1 cellular context compared by ENCODE assay signal in genomic region chr7:106756071-106756470, GRCh38.
TF ChIP-seq lines count a peak whose summit lies in the region.

No MANE protein-coding gene starts in this region.

TF ChIP-seq in K562, 482 proteins besides CTCF, POLR2A, EP300 and RAD21 (continued from another document):
- TF ChIP-seq MXD1 (CRISPR knock-in tag; IDR thresholded peaks at IDR 0.05; ENCODE audit: borderline replicate concordance, poor library complexity, severe bottlenecking) (no peak), PHF20 (IDR thresholded peaks at IDR 0.05; ENCODE audit: partially characterized antibody) (no peak), ATF7 (IDR thresholded peaks at IDR 0.05) (no peak), ZFP36 (IDR thresholded peaks at IDR 0.05; ENCODE audit: low read depth, low read length, partially characterized antibody) (no peak), LEF1 (IDR thresholded peaks at IDR 0.05) (no peak), MAFG (tag; conservative IDR thresholded peaks at IDR 0.05) (peak; percentile 63), HDAC3 (IDR thresholded peaks at IDR 0.05; ENCODE audit: borderline replicate concordance, partially characterized antibody) (no peak), ZNF316 (IDR thresholded peaks at IDR 0.05) (peak; percentile 95), ZNF655 (CRISPR knock-in tag; IDR thresholded peaks at IDR 0.05) (no peak), SMARCA5 (IDR thresholded peaks at IDR 0.05) (0 out of 2 replicates have a peak, but pooled peaks have one; percentile 26)
